1 cellular context compared by ENCODE assay signal in genomic region chr4:3469386-3470243, GRCh38.
A peak's percentile ranks its signal among the peaks of the same experiment; 100 is the strongest.
TF ChIP-seq lines count a peak whose summit lies in the region.

No MANE protein-coding gene starts in this region.

TF ChIP-seq in HepG2, 621 proteins besides CTCF, POLR2A, EP300 and RAD21:
- TF ChIP-seq ZNF549 (CRISPR knock-in tag; IDR thresholded peaks at IDR 0.05) (no peak), MNT (IDR thresholded peaks at IDR 0.05) (no peak), BCL6 (CRISPR knock-in tag; IDR thresholded peaks at IDR 0.05) (no peak), MAFK (conservative IDR thresholded peaks at IDR 0.05 in 1 of 2, IDR thresholded peaks at IDR 0.05 in 1 of 2; ENCODE audit: low read length in 2 of 2) (no peak), ZNF317 (CRISPR knock-in tag; IDR thresholded peaks at IDR 0.05) (no peak), RARA (CRISPR knock-in tag; IDR thresholded peaks at IDR 0.05) (peak; percentile 34; the same call in 1 of the 2 replicates), TGIF2 (CRISPR knock-in tag; IDR thresholded peaks at IDR 0.05) (no peak)
- TF ChIP-seq, protein P1, sequence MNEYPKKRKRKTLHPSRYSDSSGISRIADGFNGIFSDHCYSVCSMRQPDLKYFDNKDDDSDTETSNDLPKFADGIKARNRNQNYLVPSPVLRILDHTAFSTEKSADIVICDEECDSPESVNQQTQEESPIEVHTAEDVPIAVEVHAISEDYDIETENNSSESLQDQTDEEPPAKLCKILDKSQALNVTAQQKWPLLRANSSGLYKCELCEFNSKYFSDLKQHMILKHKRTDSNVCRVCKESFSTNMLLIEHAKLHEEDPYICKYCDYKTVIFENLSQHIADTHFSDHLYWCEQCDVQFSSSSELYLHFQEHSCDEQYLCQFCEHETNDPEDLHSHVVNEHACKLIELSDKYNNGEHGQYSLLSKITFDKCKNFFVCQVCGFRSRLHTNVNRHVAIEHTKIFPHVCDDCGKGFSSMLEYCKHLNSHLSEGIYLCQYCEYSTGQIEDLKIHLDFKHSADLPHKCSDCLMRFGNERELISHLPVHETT (CRISPR knock-in tag; conservative IDR thresholded peaks at IDR 0.05), result no peak
TF ChIP-seq in HepG2: peak in this region for 1.
